1 cellular context compared by ENCODE assay signal in the genomic region with DNA sequence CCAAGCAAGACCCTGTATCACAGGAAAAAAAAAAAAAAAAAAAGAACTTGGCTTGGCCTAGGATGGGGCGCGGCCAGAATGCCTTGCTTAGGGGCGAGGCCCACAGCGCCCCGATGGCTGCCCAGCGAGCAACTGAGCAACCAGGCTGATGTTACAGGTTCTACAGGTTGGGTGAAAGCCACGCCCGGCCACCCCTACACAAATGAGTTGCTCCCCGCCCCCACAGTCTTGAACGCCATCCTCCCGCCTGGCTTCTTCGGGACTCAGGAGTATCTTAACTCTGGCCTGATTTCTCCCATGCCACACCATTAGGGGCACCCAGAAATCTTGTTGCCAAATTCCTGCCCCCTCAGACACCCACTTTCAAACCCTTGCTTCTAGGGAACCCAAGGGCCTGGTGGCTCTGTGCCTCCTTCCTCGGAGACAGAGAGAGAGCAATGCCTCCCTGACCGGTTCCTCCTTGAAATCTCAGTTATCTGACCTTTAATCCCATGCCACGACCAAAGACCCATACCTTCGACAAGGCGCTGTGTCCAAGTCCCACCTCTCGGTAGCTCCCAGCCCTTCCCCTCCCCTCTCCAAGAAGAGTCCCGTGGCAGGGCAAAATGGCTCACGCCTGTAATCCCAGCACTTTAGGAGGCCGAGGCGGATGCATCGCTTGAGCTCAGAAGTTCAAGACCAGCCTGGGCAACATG.
TF ChIP-seq lines count a peak whose summit lies in the region.

No MANE protein-coding gene starts in this region.

TF ChIP-seq in GM23338, 12 proteins besides CTCF, POLR2A, EP300 and RAD21 (continued from another document):
- no peak for TF ChIP-seq ZNF462 (CRISPR knock-in tag; IDR thresholded peaks at IDR 0.05)
